In genomic region chrX:48539345-48540014, GRCh38 we compare ENCODE assay signal across 8 cellular contexts. TPM values are rescaled to one million over a fixed set of nuclear protein-coding genes. Genes with fewer than 3 reads are reported as not detected.
DNase-seq lines count a peak whose midpoint lies in the region; ATAC-seq lines count a peak whose summit lies in the region.

TSS of gene TBC1D25 (plus strand) at chrX:48539714. CDS start at chrX:48539798, 84 bp downstream.

- H3K4me3 ChIP-seq in BLaER1, result peak within 1 kb of the TSS; percentile 75

- CTCF ChIA-PET in activated CD4-positive, alpha-beta T cell treated with anti-CD3 and anti-CD28 coated beads, Interleukin-2, amount 10 ng/mL, durations not matched to agents 7 days and 5 days (lab: Charles Lee), result interaction anchor here (0.6 to 1.7 kb wide), 14 partner anchors 8 to 689 kb away, joined by 3 to 9 read pairs (median 4); no protein-coding TSS in a partner anchor

- peaks cover 24% of the 10 kb centered on the region for H3K4me1 Mint-ChIP-seq in activated CD4-positive, alpha-beta T cell treated with anti-CD3 and anti-CD28 coated beads, Interleukin-2, amount 10 ng/mL, durations not matched to agents 7 days and 5 days

- H3K9me3 ChIP-seq in BLaER1, result 0 out of 2 replicates have a peak, but pooled peaks cover 8% of the 10 kb centered on the region

- peaks cover 23% of the 10 kb centered on the region for H3K4me1 ChIP-seq in BLaER1

- no peaks in the 10 kb centered on the region for H3K9me3 Mint-ChIP-seq in activated CD4-positive, alpha-beta T cell treated with anti-CD3 and anti-CD28 coated beads, Interleukin-2, amount 10 ng/mL, durations not matched to agents 7 days and 5 days

- peak within 1 kb of the TSS; percentile 85 for H3K4me2 ChIP-seq in BLaER1

- H4K20me1 ChIP-seq in BLaER1, result peaks cover 11% of the 10 kb centered on the region; the same call in 1 of the 2 replicates

- DNase-seq in GM19240 (ENCODE audit: insufficient read length, low spot score) (peak; percentile 71), NCI-H526 treated with DMSO at 0.1 percent for 48 hours (lab: John Stamatoyannopoulos, UW) (peak; percentile 94), cortex of kidney (lab: John Stamatoyannopoulos, UW) (peak; percentile 6), left kidney (ENCODE audit: low read depth, low spot score) (peak; percentile 98)
- peak; percentile 97 for DNase-seq in activated CD4-positive, alpha-beta T cell treated with anti-CD3 and anti-CD28 coated beads, Interleukin-2, amount 10 ng/mL, durations not matched to agents 7 days and 5 days
- DNase-seq in stimulated activated CD4-positive, alpha-beta T cell treated with anti-CD3 and anti-CD28 coated beads, Interleukin-2, amount 100 ng/mL, for 24 hours, result peak; percentile 96

- peak; percentile 82 for ATAC-seq in HG03520 (IDR thresholded peaks at IDR 0.05; ENCODE audit: unreplicated experiment)

- peak within 1 kb of the TSS; percentile 92 for H3K4me3 Mint-ChIP-seq in activated CD4-positive, alpha-beta T cell treated with anti-CD3 and anti-CD28 coated beads, Interleukin-2, amount 10 ng/mL, durations not matched to agents 7 days and 5 days

- POLR2A ChIA-PET in activated CD4-positive, alpha-beta T cell treated with anti-CD3 and anti-CD28 coated beads, Interleukin-2, amount 10 ng/mL, durations not matched to agents 7 days and 5 days (lab: Charles Lee), result interaction anchor here (0.6 to 0.9 kb wide), 2 partner anchors 18 to 320 kb away, joined by 3 to 4 read pairs; partner anchors contain the start of gene EBP

- peak within 1 kb of the TSS; percentile 78 for H3K9ac ChIP-seq in BLaER1

- H3K27me3 Mint-ChIP-seq in activated CD4-positive, alpha-beta T cell treated with anti-CD3 and anti-CD28 coated beads, Interleukin-2, amount 10 ng/mL, durations not matched to agents 7 days and 5 days, result no peaks in the 10 kb centered on the region

- peak within 1 kb of the TSS; percentile 79 for H3K27ac ChIP-seq in BLaER1

- H3K27me3 ChIP-seq in BLaER1, result no peaks in the 10 kb centered on the region; the same call in 1 of the 2 replicates

- H3K36me3 Mint-ChIP-seq in activated CD4-positive, alpha-beta T cell treated with anti-CD3 and anti-CD28 coated beads, Interleukin-2, amount 10 ng/mL, durations not matched to agents 7 days and 5 days (ENCODE audit: low read depth), result peaks cover 11% of the 10 kb centered on the region

- peak within 1 kb of the TSS; percentile 99 for H3K27ac Mint-ChIP-seq in activated CD4-positive, alpha-beta T cell treated with anti-CD3 and anti-CD28 coated beads, Interleukin-2, amount 10 ng/mL, durations not matched to agents 7 days and 5 days

- peaks cover 19% of the 10 kb centered on the region for H3K36me3 ChIP-seq in BLaER1

RNA-seq across cellular contexts. Expression of gene TBC1D25, which starts in this region (rescaled TPM):
- 10 to 100 TPM; 19.5 to 20.4 TPM for total RNA-seq in activated CD4-positive, alpha-beta T cell treated with anti-CD3 and anti-CD28 coated beads, Interleukin-2, amount 10 ng/mL, durations not matched to agents 7 days and 5 days

Comparison
In these comparisons a context has a peak if more than half of its experiments do, and no peak if none do; other contexts are left out.
1. Peak in every context shown above with its lines: DNase-seq, ATAC-seq, H3K4me3 ChIP-seq and H3K27ac ChIP-seq.
2. DNase-seq: peak in every context shown above with its lines; median percentile 98 in left kidney; 97 in activated CD4-positive, alpha-beta T cell treated with anti-CD3 and anti-CD28 coated beads, Interleukin-2, amount 10 ng/mL, durations not matched to agents 7 days and 5 days; 96 in stimulated activated CD4-positive, alpha-beta T cell treated with anti-CD3 and anti-CD28 coated beads, Interleukin-2, amount 100 ng/mL, for 24 hours; 94 in NCI-H526 treated with DMSO at 0.1 percent for 48 hours; 71 in GM19240; 6 in cortex of kidney.